ENCODE assay signal across 17 cellular contexts in genomic region chrX:49610718-49611310, GRCh38. TPM values are rescaled to one million over a fixed set of nuclear protein-coding genes. Genes with fewer than 3 reads are reported as not detected.
DNase-seq lines count a peak whose midpoint lies in the region; ATAC-seq and TF ChIP-seq lines count a peak whose summit lies in the region.
"Had no signal": no experiment of that assay in that cellular context is flagged by ENCODE, and none has a peak within 500 bp of the region (broad histone marks: within the 10 kb centered on the region; RNA-seq: fewer than 3 reads in every experiment).

No MANE protein-coding gene starts in this region.

- no peak overlapping the region for H3K4me3 Mint-ChIP-seq in nephron
- H3K4me3 Mint-ChIP-seq: CD4-positive, CD25-positive, alpha-beta regulatory T cell; IgD-negative memory B cell had no signal

- no peaks in the 10 kb centered on the region for H3K4me1 ChIP-seq in mucosa of descending colon (ENCODE audit: low read depth)

- no peaks in the 10 kb centered on the region for H3K27me3 Mint-ChIP-seq in nephron (ENCODE audit: low read depth)

- CTCF ChIA-PET in HEK293T (lab: Yijun Ruan, JAX), result interaction anchor here (1.1 kb wide), 1 partner anchor 16 kb away, joined by 3 read pairs; no protein-coding TSS in a partner anchor

- intact Hi-C loops in mucosa of descending colon (cut with DNase I, micrococcal nuclease), result no loop called here

- no peaks in the 10 kb centered on the region for H3K36me3 ChIP-seq in mucosa of descending colon (ENCODE audit: low read depth)

- DNase-seq in HEK293T (ENCODE audit: extremely low spot score) (peak; percentile 36), dermis blood vessel endothelial cell (peak; percentile 0), pons (ENCODE audit: low spot score) (no peak), mucosa of descending colon (no peak)
- DNase-seq: ACHN; Calu3; CD4-positive, CD25-positive, alpha-beta regulatory T cell; H7; NCI-H1436; NCI-H2081; NCI-H510A treated with DMSO at 0.1 percent for 48 hours; SHP77 treated with DMSO at 0.1 percent for 48 hours had no signal

- H3K4me1 Mint-ChIP-seq in nephron, result peaks cover 12% of the 10 kb centered on the region
- H3K4me1 Mint-ChIP-seq: CD4-positive, CD25-positive, alpha-beta regulatory T cell; IgD-negative memory B cell had no signal

- H3K4me3 ChIP-seq in mucosa of descending colon, result no peak overlapping the region
- H3K4me3 ChIP-seq: GM12878 had no signal

- H3K9me3 ChIP-seq in mucosa of descending colon, result no peaks in the 10 kb centered on the region

- TF ChIP-seq CTCF in nephron (IDR thresholded peaks at IDR 0.05; ENCODE audit: unreplicated experiment in 3 of 3) (no peak), mucosa of descending colon (IDR thresholded peaks at IDR 0.05) (no peak)

- H3K9me3 Mint-ChIP-seq in nephron, result peaks cover 3% of the 10 kb centered on the region

- H3K36me3 Mint-ChIP-seq in nephron (ENCODE audit: low read depth), result no peaks in the 10 kb centered on the region
- H3K36me3 Mint-ChIP-seq: CD4-positive, CD25-positive, alpha-beta regulatory T cell; IgD-negative memory B cell had no signal

- peak overlapping the region; percentile 33 to 65 (median 36) for H3K27ac Mint-ChIP-seq in nephron
- H3K27ac Mint-ChIP-seq: CD4-positive, CD25-positive, alpha-beta regulatory T cell had no signal

- POLR2A ChIA-PET in HEK293T (lab: Yijun Ruan, JAX), result no interaction called here

- ATAC-seq in mucosa of descending colon (no peak), HG03045 (IDR thresholded peaks at IDR 0.05; ENCODE audit: unreplicated experiment) (no peak)
- ATAC-seq: GM12878 had no signal

TF ChIP-seq in HEK293T, 16 proteins besides CTCF, POLR2A, EP300 and RAD21:
- TF ChIP-seq, protein P1, sequence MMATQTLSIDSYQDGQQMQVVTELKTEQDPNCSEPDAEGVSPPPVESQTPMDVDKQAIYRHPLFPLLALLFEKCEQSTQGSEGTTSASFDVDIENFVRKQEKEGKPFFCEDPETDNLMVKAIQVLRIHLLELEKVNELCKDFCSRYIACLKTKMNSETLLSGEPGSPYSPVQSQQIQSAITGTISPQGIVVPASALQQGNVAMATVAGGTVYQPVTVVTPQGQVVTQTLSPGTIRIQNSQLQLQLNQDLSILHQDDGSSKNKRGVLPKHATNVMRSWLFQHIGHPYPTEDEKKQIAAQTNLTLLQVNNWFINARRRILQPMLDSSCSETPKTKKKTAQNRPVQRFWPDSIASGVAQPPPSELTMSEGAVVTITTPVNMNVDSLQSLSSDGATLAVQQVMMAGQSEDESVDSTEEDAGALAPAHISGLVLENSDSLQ (IDR thresholded peaks at IDR 0.05), result peak; percentile 82
- peak; percentile 75 for TF ChIP-seq ARNT (IDR thresholded peaks at IDR 0.05)
- TF ChIP-seq FOXA1 (IDR thresholded peaks at IDR 0.05), result no peak
- 0 out of 2 replicates have a peak, but pooled peaks have one; percentile 4 for TF ChIP-seq FOXM1 (IDR thresholded peaks at IDR 0.05; ENCODE audit: borderline replicate concordance)
- peak; percentile 76; the same call in 1 of the 2 replicates for TF ChIP-seq CTBP1 (IDR thresholded peaks at IDR 0.05; ENCODE audit: borderline replicate concordance)

RNA-seq across cellular contexts. Expression of gene GAGE1, which starts 12.0 kb away (rescaled TPM):
- total RNA-seq in dermis blood vessel endothelial cell (not detected in 2 replicates), mucosa of descending colon (not detected)
- total RNA-seq: Calu3; CD4-positive, CD25-positive, alpha-beta regulatory T cell; G401; GM12878; H7 had no signal

RNA-seq across cellular contexts. Expression of gene GAGE2A, which starts 21.5 kb away (rescaled TPM):
- not detected in 2 replicates for total RNA-seq in dermis blood vessel endothelial cell
- total RNA-seq in mucosa of descending colon, result not detected
- total RNA-seq: Calu3; CD4-positive, CD25-positive, alpha-beta regulatory T cell; G401; H7 had no signal

RNA-seq across cellular contexts. Expression of gene GAGE12H, which starts 31.1 kb away (rescaled TPM):
- total RNA-seq in dermis blood vessel endothelial cell, result not detected in 2 replicates
- not detected for total RNA-seq in mucosa of descending colon
- total RNA-seq: Calu3; CD4-positive, CD25-positive, alpha-beta regulatory T cell; G401; GM12878; H7 had no signal

RNA-seq across cellular contexts. Expression of gene GAGE12G, which starts 40.6 kb away (rescaled TPM):
- not detected in 2 replicates for total RNA-seq in dermis blood vessel endothelial cell
- total RNA-seq in mucosa of descending colon, result not detected
- total RNA-seq: Calu3; CD4-positive, CD25-positive, alpha-beta regulatory T cell; G401; GM12878; H7 had no signal

RNA-seq across cellular contexts. Expression of gene GAGE12F, which starts 50.2 kb away (rescaled TPM):
- total RNA-seq in dermis blood vessel endothelial cell, result not detected in 2 replicates
- total RNA-seq in mucosa of descending colon, result not detected
- total RNA-seq: Calu3; CD4-positive, CD25-positive, alpha-beta regulatory T cell; G401; H7 had no signal

Comparison
In these comparisons a context has a peak if more than half of its experiments do, and no peak if none do; other contexts are left out.
1. DNase-seq: peak in HEK293T (single experiment) and dermis blood vessel endothelial cell (single experiment); none in pons (single experiment) and mucosa of descending colon (0 of 3).